29 cellular contexts compared by ENCODE assay signal in the genomic region with DNA sequence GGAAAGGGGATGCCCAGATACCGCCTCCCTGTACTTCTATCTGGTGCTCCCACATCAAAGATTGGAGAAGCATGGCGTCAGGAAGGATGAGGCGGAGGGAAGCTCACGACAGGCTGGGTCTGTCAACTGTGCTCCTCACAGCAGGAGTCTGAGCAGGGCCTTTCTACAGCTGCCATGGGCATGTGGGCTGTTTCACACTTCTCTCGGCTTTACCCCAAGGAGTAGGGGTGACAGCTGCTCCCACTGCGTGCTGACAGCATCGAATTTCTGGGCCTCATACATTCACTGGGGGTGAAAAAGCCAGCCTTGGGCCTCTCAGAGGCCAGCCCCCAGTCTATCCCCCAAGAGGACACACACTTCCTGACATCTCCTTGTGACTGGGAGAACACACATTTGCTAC. TPM values are rescaled to one million over a fixed set of nuclear protein-coding genes. Genes with fewer than 3 reads are reported as not detected.
A peak's percentile ranks its signal among the peaks of the same experiment; 100 is the strongest.
DNase-seq lines count a peak whose midpoint lies in the region; ATAC-seq and TF ChIP-seq lines count a peak whose summit lies in the region.
"Had no signal": no experiment of that assay in that cellular context is flagged by ENCODE, and none has a peak within 500 bp of the region (broad histone marks: within the 10 kb centered on the region; RNA-seq: fewer than 3 reads in every experiment).

No MANE protein-coding gene starts in this region.

- H3K27ac ChIP-seq in endodermal cell (ENCODE audit: low read depth, low read length), result no peak overlapping the region
- peak overlapping the region in 3 of 4 donors; percentile 89 to 90 (median 89) for H3K27ac ChIP-seq in upper lobe of left lung
- H3K27ac ChIP-seq in right cardiac atrium (ENCODE audit: low read length), result no peak overlapping the region
- H3K27ac ChIP-seq: brain microvascular endothelial cell, esophagus squamous epithelium had no signal

- 80% methylated on average over 5 to 7 of the region's 7 CpGs for WGBS in endodermal cell (ENCODE audit: insufficient coverage in 1 of 2, insufficient read length in 1 of 2), 2 experiments
- WGBS in upper lobe of left lung, 2 donors, result 74 to 80% methylated on average over 5 to 6 of the region's 7 CpGs
- 76% methylated on average over 7 of the region's 7 CpGs for WGBS in right cardiac atrium

- no peaks in the 10 kb centered on the region for H3K27me3 Mint-ChIP-seq in stimulated activated naive CD8-positive, alpha-beta T cell treated with anti-CD3 and anti-CD28 coated beads, Interleukin-15, Interleukin-2, amounts not matched to agents 100 ng/mL and 50 ng/mL, for 24 hours
- H3K27me3 Mint-ChIP-seq in stimulated activated naive CD8-positive, alpha-beta T cell treated with anti-CD3 and anti-CD28 coated beads, Interleukin-15, amount 100 ng/mL, for 72 hours, result no peaks in the 10 kb centered on the region
- peaks cover 3% of the 10 kb centered on the region for H3K27me3 Mint-ChIP-seq in activated CD4-positive, alpha-beta memory T cell treated with anti-CD3 and anti-CD28 coated beads for 36 hours
- H3K27me3 Mint-ChIP-seq in endodermal cell (ENCODE audit: insufficient read depth), result peaks cover 12% of the 10 kb centered on the region

- TF ChIP-seq POLR2A in upper lobe of left lung (IDR thresholded peaks at IDR 0.05), result no peak

- H3K4me3 ChIP-seq in endodermal cell (ENCODE audit: low read length) (no peak overlapping the region), upper lobe of left lung (no peak overlapping the region), right cardiac atrium (ENCODE audit: low read length) (no peak overlapping the region), foreskin fibroblast (ENCODE audit: low read depth in 1 of 2, low read length in 2 of 2) (no peak overlapping the region)
- H3K4me3 ChIP-seq: BLaER1 treated with 17β-estradiol and CSF1 and Interleukin-3, amounts not matched to agents 10 nM and 100 nM; esophagus squamous epithelium; heart right ventricle had no signal

- no peak overlapping the region for H3K9ac ChIP-seq in endodermal cell (ENCODE audit: extremely low read depth, low read length, poor library complexity, severe bottlenecking)

- CTCF ChIA-PET in activated CD4-positive, alpha-beta memory T cell treated with anti-CD3 and anti-CD28 coated beads for 36 hours (lab: Charles Lee), result interaction anchor here (1.0 kb wide), 1 partner anchor 77 kb away, joined by 4 read pairs; no protein-coding TSS in a partner anchor

- no peak for ATAC-seq in stimulated activated naive CD8-positive, alpha-beta T cell treated with anti-CD3 and anti-CD28 coated beads, Interleukin-15, amount 100 ng/mL, for 72 hours
- ATAC-seq in upper lobe of left lung (ENCODE audit: low FRiP score in 2 of 2) (no peak), right cardiac atrium (no peak)
- ATAC-seq: heart right ventricle had no signal

- in situ Hi-C loops in KBM-7 (cut with MboI; ENCODE audit: low pct_unique_long_range_greater_than_20kb, low sequenced_read_pairs), result no loop called here

- H3K27me3 ChIP-seq in endodermal cell (ENCODE audit: control insufficient read depth, insufficient read depth, low read length, poor library complexity, severe bottlenecking), result no peaks in the 10 kb centered on the region
- no peaks in the 10 kb centered on the region for H3K27me3 ChIP-seq in upper lobe of left lung
- H3K27me3 ChIP-seq in right cardiac atrium (ENCODE audit: control insufficient read depth, insufficient read depth), result no peaks in the 10 kb centered on the region
- H3K27me3 ChIP-seq: BLaER1 treated with 17β-estradiol and CSF1 and Interleukin-3, amounts not matched to agents 10 nM and 100 nM; brain microvascular endothelial cell; heart right ventricle had no signal

- no peak for TF ChIP-seq CTCF in endodermal cell (conservative IDR thresholded peaks at IDR 0.05)
- no peak for TF ChIP-seq CTCF in upper lobe of left lung (IDR thresholded peaks at IDR 0.05)
- TF ChIP-seq CTCF in foreskin fibroblast (IDR thresholded peaks at IDR 0.05; ENCODE audit: low read depth, low read length), result no peak

- peak overlapping the region; percentile 99 for H3K27ac Mint-ChIP-seq in stimulated activated naive CD8-positive, alpha-beta T cell treated with anti-CD3 and anti-CD28 coated beads, Interleukin-15, Interleukin-2, amounts not matched to agents 100 ng/mL and 50 ng/mL, for 24 hours
- H3K27ac Mint-ChIP-seq in stimulated activated naive CD8-positive, alpha-beta T cell treated with anti-CD3 and anti-CD28 coated beads, Interleukin-15, amount 100 ng/mL, for 72 hours, result no peak overlapping the region
- H3K27ac Mint-ChIP-seq in activated CD4-positive, alpha-beta memory T cell treated with anti-CD3 and anti-CD28 coated beads for 36 hours, result peak overlapping the region; percentile 99
- no peak overlapping the region for H3K27ac Mint-ChIP-seq in endodermal cell

- POLR2A ChIA-PET in activated CD4-positive, alpha-beta memory T cell treated with anti-CD3 and anti-CD28 coated beads for 36 hours (lab: Charles Lee), result interaction anchor here (1.1 kb wide), 1 partner anchor 16 kb away, joined by 4 read pairs; no protein-coding TSS in a partner anchor

- no peaks in the 10 kb centered on the region for H3K9me3 Mint-ChIP-seq in stimulated activated naive CD8-positive, alpha-beta T cell treated with anti-CD3 and anti-CD28 coated beads, Interleukin-15, Interleukin-2, amounts not matched to agents 100 ng/mL and 50 ng/mL, for 24 hours
- H3K9me3 Mint-ChIP-seq in stimulated activated naive CD8-positive, alpha-beta T cell treated with anti-CD3 and anti-CD28 coated beads, Interleukin-15, amount 100 ng/mL, for 72 hours, result peaks cover 0 to 5% of the 10 kb centered on the region in 2 donors
- peaks cover 2% of the 10 kb centered on the region for H3K9me3 Mint-ChIP-seq in activated CD4-positive, alpha-beta memory T cell treated with anti-CD3 and anti-CD28 coated beads for 36 hours
- no peaks in the 10 kb centered on the region for H3K9me3 Mint-ChIP-seq in endodermal cell

- H3K4me1 Mint-ChIP-seq in stimulated activated naive CD8-positive, alpha-beta T cell treated with anti-CD3 and anti-CD28 coated beads, Interleukin-15, Interleukin-2, amounts not matched to agents 100 ng/mL and 50 ng/mL, for 24 hours (ENCODE audit: low read depth), result peaks cover 36% of the 10 kb centered on the region
- peaks cover 56% of the 10 kb centered on the region for H3K4me1 Mint-ChIP-seq in stimulated activated naive CD8-positive, alpha-beta T cell treated with anti-CD3 and anti-CD28 coated beads, Interleukin-15, amount 100 ng/mL, for 72 hours
- H3K4me1 Mint-ChIP-seq in activated CD4-positive, alpha-beta memory T cell treated with anti-CD3 and anti-CD28 coated beads for 36 hours (ENCODE audit: low read depth), result peaks cover 34% of the 10 kb centered on the region
- H3K4me1 Mint-ChIP-seq in endodermal cell, result peaks cover 11% of the 10 kb centered on the region

- H3K4me1 ChIP-seq in endodermal cell (ENCODE audit: control insufficient read depth, insufficient read depth, low read length) (no peaks in the 10 kb centered on the region), upper lobe of left lung (peaks cover 4 to 23% (median 11%) of the 10 kb centered on the region in 4 donors), right cardiac atrium (ENCODE audit: control insufficient read depth, insufficient read depth, low read length) (no peaks in the 10 kb centered on the region)

- DNase-seq in stimulated activated naive CD8-positive, alpha-beta T cell treated with anti-CD3 and anti-CD28 coated beads, Interleukin-15, amount 100 ng/mL, for 72 hours, result no peak
- no peak for DNase-seq in activated CD4-positive, alpha-beta memory T cell treated with anti-CD3 and anti-CD28 coated beads for 36 hours
- DNase-seq in endodermal cell (peak; percentile 50), upper lobe of left lung (no peak), right cardiac atrium (no peak), foreskin fibroblast (no peak), KBM-7 (no peak)
- DNase-seq: activated CD4-positive, CD25-positive, alpha-beta regulatory T cell; activated gamma-delta T cell treated with Interleukin-2 at 50 U/mL for 16 hours; amniotic stem cell; brain microvascular endothelial cell; cerebellar nuclear complex; DMS79; esophagus squamous epithelium; foreskin melanocyte; heart right ventricle; Kasumi-1; kidney; NCI-H1436; NCI-H446; occipital lobe; stimulated activated CD4-positive, alpha-beta T cell treated with anti-CD3 and anti-CD28 coated beads, Interleukin-15, amount 100 ng/mL, for 24 hours; stimulated activated CD4-positive, alpha-beta T cell treated with anti-CD3 and anti-CD28 coated beads, Interleukin-4, amount 100 ng/mL, for 4 hours; SW 1271 had no signal

- no peaks in the 10 kb centered on the region for H3K36me3 Mint-ChIP-seq in stimulated activated naive CD8-positive, alpha-beta T cell treated with anti-CD3 and anti-CD28 coated beads, Interleukin-15, Interleukin-2, amounts not matched to agents 100 ng/mL and 50 ng/mL, for 24 hours (ENCODE audit: low read depth)
- H3K36me3 Mint-ChIP-seq in activated CD4-positive, alpha-beta memory T cell treated with anti-CD3 and anti-CD28 coated beads for 36 hours, result peaks cover 9% of the 10 kb centered on the region
- H3K36me3 Mint-ChIP-seq in endodermal cell (ENCODE audit: low read depth), result no peaks in the 10 kb centered on the region

- no peak for TF ChIP-seq EP300 in upper lobe of left lung (IDR thresholded peaks at IDR 0.05)

- no peaks in the 10 kb centered on the region for H3K36me3 ChIP-seq in endodermal cell (ENCODE audit: control insufficient read depth, insufficient read depth, low read length)
- H3K36me3 ChIP-seq in upper lobe of left lung, result no peaks in the 10 kb centered on the region
- H3K36me3 ChIP-seq: BLaER1 treated with 17β-estradiol and CSF1 and Interleukin-3, amounts not matched to agents 10 nM and 100 nM; brain microvascular endothelial cell; esophagus squamous epithelium; heart right ventricle had no signal

- intact Hi-C loops in activated CD4-positive, alpha-beta memory T cell treated with anti-CD3 and anti-CD28 coated beads for 36 hours (cut with micrococcal nuclease), result no loop called here
- intact Hi-C loops in right cardiac atrium (cut with DNase I), result no loop called here

- H3K9me3 ChIP-seq in endodermal cell (ENCODE audit: control insufficient read depth, low read length) (peaks cover 5% of the 10 kb centered on the region), upper lobe of left lung (no peaks in the 10 kb centered on the region), right cardiac atrium (ENCODE audit: control insufficient read depth, low read length) (no peaks in the 10 kb centered on the region)
- H3K9me3 ChIP-seq: esophagus squamous epithelium had no signal

- no peak overlapping the region for H3K4me3 Mint-ChIP-seq in stimulated activated naive CD8-positive, alpha-beta T cell treated with anti-CD3 and anti-CD28 coated beads, Interleukin-15, Interleukin-2, amounts not matched to agents 100 ng/mL and 50 ng/mL, for 24 hours
- no peak overlapping the region for H3K4me3 Mint-ChIP-seq in stimulated activated naive CD8-positive, alpha-beta T cell treated with anti-CD3 and anti-CD28 coated beads, Interleukin-15, amount 100 ng/mL, for 72 hours
- no peak overlapping the region for H3K4me3 Mint-ChIP-seq in activated CD4-positive, alpha-beta memory T cell treated with anti-CD3 and anti-CD28 coated beads for 36 hours
- no peak overlapping the region for H3K4me3 Mint-ChIP-seq in endodermal cell

RNA-seq across cellular contexts. Expression of a gene that starts 21.1 kb away (rescaled TPM):
- 1 to 10 TPM in 1 of 2 experiments, under 1 TPM in 1; 0.87 to 1.1 TPM for total RNA-seq in activated CD4-positive, alpha-beta memory T cell treated with anti-CD3 and anti-CD28 coated beads for 36 hours
- total RNA-seq in endodermal cell (not detected), upper lobe of left lung (1 to 10 TPM in 2 of 6 donors, under 1 TPM in 1, not detected in 3; 0.61 to 2.6 (median 1.1) TPM), right cardiac atrium (under 1 TPM in 2 of 4 donors, not detected in 2; 0.15 to 0.20 TPM)
- polyA plus RNA-seq in endodermal cell (2013, experiment 1 of 2), result not detected
- not detected for polyA plus RNA-seq in endodermal cell (2013, experiment 2 of 2)
- polyA plus RNA-seq in right cardiac atrium, result 0.07 TPM
- total RNA-seq: esophagus squamous epithelium, pulmonary artery endothelial cell, temporal lobe, urinary bladder had no signal

RNA-seq across cellular contexts. Expression of a gene that starts 52.5 kb away (rescaled TPM):
- total RNA-seq in activated CD4-positive, alpha-beta memory T cell treated with anti-CD3 and anti-CD28 coated beads for 36 hours, result 100 to 1,000 TPM; 260 to 266 TPM
- total RNA-seq in endodermal cell (1 to 10 TPM; 1.8 to 3.5 TPM), upper lobe of left lung (10 to 100 TPM; 18.6 to 57.2 (median 39.7) TPM), right cardiac atrium (10 to 100 TPM; 13.0 to 28.0 (median 19.3) TPM)
- polyA plus RNA-seq in endodermal cell (2013, experiment 1 of 2), result 6.4 TPM
- polyA plus RNA-seq in endodermal cell (2013, experiment 2 of 2), result 6.9 TPM
- polyA plus RNA-seq in right cardiac atrium, result 31.8 TPM

Comparison
In these comparisons a context has a peak if more than half of its experiments do, and no peak if none do; other contexts are left out.
1. H3K27ac Mint-ChIP-seq: peak in stimulated activated naive CD8-positive, alpha-beta T cell treated with anti-CD3 and anti-CD28 coated beads, Interleukin-15, Interleukin-2, amounts not matched to agents 100 ng/mL and 50 ng/mL, for 24 hours (single experiment) and activated CD4-positive, alpha-beta memory T cell treated with anti-CD3 and anti-CD28 coated beads for 36 hours (single experiment); none in stimulated activated naive CD8-positive, alpha-beta T cell treated with anti-CD3 and anti-CD28 coated beads, Interleukin-15, amount 100 ng/mL, for 72 hours (0 of 2) and endodermal cell (single experiment).
2. H3K27ac ChIP-seq: peak in upper lobe of left lung (3 of 4); none in endodermal cell (single experiment) and right cardiac atrium (single experiment).
3. RNA of a gene that starts 52.5 kb away (total RNA-seq): 260 to 266 TPM in activated CD4-positive, alpha-beta memory T cell treated with anti-CD3 and anti-CD28 coated beads for 36 hours; 18.6 to 57.2 TPM in upper lobe of left lung, 13.0 to 28.0 TPM in right cardiac atrium and 1.8 to 3.5 TPM in endodermal cell; every median in the first group is over 4 times any median in the second.